In genomic region chr3:197229836-197230235, GRCh38 we compare ENCODE assay signal across 19 cellular contexts.
DNase-seq lines count a peak whose midpoint lies in the region; ATAC-seq, FAIRE-seq and TF ChIP-seq lines count a peak whose summit lies in the region.
"Had no signal": no experiment of that assay in that cellular context is flagged by ENCODE, and none has a peak within 500 bp of the region (broad histone marks: within the 10 kb centered on the region; RNA-seq: fewer than 3 reads in every experiment).

No MANE protein-coding gene starts in this region.

- 78% methylated on average over 3 of the region's 3 CpGs for WGBS in hepatocyte (ENCODE audit: low lambda C conversion rate, missing lambda C conversion rate)
- WGBS in pancreas, 2 donors, result 12 to 19% methylated on average over 3 of the region's 3 CpGs
- 74 to 92% methylated on average over 3 of the region's 3 CpGs for WGBS in aorta, 2 donors

- H3K4me3 ChIP-seq in hepatocyte (no peak overlapping the region), pancreas (no peak overlapping the region), aorta (ENCODE audit: low read length in 2 of 2) (no peak overlapping the region), WERI-Rb-1 (ENCODE audit: low read depth, low read length) (no peak overlapping the region)
- H3K4me3 ChIP-seq: GM23248 had no signal

- no peaks in the 10 kb centered on the region for H3K27me3 ChIP-seq in hepatocyte
- H3K27me3 ChIP-seq in pancreas, result no peaks in the 10 kb centered on the region
- H3K27me3 ChIP-seq in aorta (ENCODE audit: control insufficient read depth in 1 of 2, insufficient read depth in 2 of 2, low read length in 1 of 2), result no peaks in the 10 kb centered on the region
- H3K27me3 ChIP-seq in WERI-Rb-1 (ENCODE audit: insufficient read depth, low read depth, severe bottlenecking), result no peaks in the 10 kb centered on the region
- H3K27me3 ChIP-seq: BE2C had no signal

- ATAC-seq in pancreas (peak in 3 of 4 donors; percentile 35 to 63 (median 51)), aorta (ENCODE audit: low FRiP score) (no peak)

- peak overlapping the region; percentile 49 for H3K4me2 ChIP-seq in hepatocyte

- H4K20me1 ChIP-seq in hepatocyte (ENCODE audit: insufficient read depth, poor library complexity, severe bottlenecking), result peaks cover 23% of the 10 kb centered on the region

- no peak for FAIRE-seq in pancreas (lab: Jason Lieb, UNC)
- FAIRE-seq: GM18507 had no signal

- peaks cover 14% of the 10 kb centered on the region for H3K4me1 ChIP-seq in hepatocyte (ENCODE audit: insufficient read depth)
- H3K4me1 ChIP-seq in pancreas, result peaks cover 12 to 28% (median 17%) of the 10 kb centered on the region in 3 donors
- no peaks in the 10 kb centered on the region for H3K4me1 ChIP-seq in aorta (ENCODE audit: control insufficient read depth in 1 of 2, insufficient read depth in 2 of 2, low read length in 2 of 2)

- TF ChIP-seq CTCF in 22Rv1 (IDR thresholded peaks at IDR 0.05) (no peak), hepatocyte (IDR thresholded peaks at IDR 0.05; ENCODE audit: poor library complexity) (no peak), pancreas (IDR thresholded peaks at IDR 0.05) (no peak), WERI-Rb-1 (IDR thresholded peaks at IDR 0.05; ENCODE audit: low read depth, low read length) (no peak)

- H3K79me2 ChIP-seq in hepatocyte, result peaks cover 100% of the 10 kb centered on the region

- H3K27ac ChIP-seq in 22Rv1 (peak overlapping the region; percentile 28; the same call in 1 of the 2 replicates), hepatocyte (no peak overlapping the region), pancreas (no peak overlapping the region), aorta (ENCODE audit: low read depth in 1 of 2, low read length in 2 of 2) (no peak overlapping the region), WERI-Rb-1 (no peak overlapping the region)
- H3K27ac ChIP-seq: GM23248, HL-60 had no signal

- no peaks in the 10 kb centered on the region for H3K36me3 ChIP-seq in hepatocyte (replicated peaks; ENCODE audit: insufficient read depth, low read depth)
- H3K36me3 ChIP-seq in pancreas, result no peaks in the 10 kb centered on the region
- no peaks in the 10 kb centered on the region for H3K36me3 ChIP-seq in aorta (ENCODE audit: control insufficient read depth in 1 of 2, insufficient read depth in 2 of 2, low read length in 1 of 2)
- H3K36me3 ChIP-seq in WERI-Rb-1, result no peaks in the 10 kb centered on the region
- H3K36me3 ChIP-seq: BE2C had no signal

- no peaks in the 10 kb centered on the region for H3K9me2 ChIP-seq in hepatocyte (replicated peaks; ENCODE audit: insufficient read depth)

- intact Hi-C loops in pancreas (cut with DNase I), result no loop called here
- intact Hi-C loops in aorta (cut with DNase I), result no loop called here

- DNase-seq in NCI-H82 (lab: John Stamatoyannopoulos, UW) (peak; percentile 37), hepatocyte (ENCODE audit: low spot score) (no peak), pancreas (no peak), NCI-H2196 (lab: John Stamatoyannopoulos, UW; ENCODE audit: unreplicated experiment) (no peak), aorta (no peak), WERI-Rb-1 (no peak)
- DNase-seq: ACHN; BE2C; C1 segment of cervical spinal cord; CD4-positive, CD25-positive, alpha-beta regulatory T cell; CD8-positive, alpha-beta memory T cell; COR-L47; GM23248; HCEC 1CT; HFFc6; IMR-90 had no signal

- H2AFZ ChIP-seq in hepatocyte, result no peak overlapping the region
- H2AFZ ChIP-seq: GM23248 had no signal

- H3K9me3 ChIP-seq in hepatocyte (ENCODE audit: low read depth) (no peaks in the 10 kb centered on the region), pancreas (no peaks in the 10 kb centered on the region), aorta (ENCODE audit: control insufficient read depth, low read length) (no peaks in the 10 kb centered on the region), WERI-Rb-1 (ENCODE audit: severe bottlenecking) (no peaks in the 10 kb centered on the region)
- H3K9me3 ChIP-seq: BE2C had no signal
